18 cellular contexts compared by ENCODE assay signal in genomic region chr21:46051379-46051770, GRCh38. TPM values are rescaled to one million over a fixed set of nuclear protein-coding genes. Genes with fewer than 3 reads are reported as not detected.
DNase-seq lines count a peak whose midpoint lies in the region; ATAC-seq and TF ChIP-seq lines count a peak whose summit lies in the region.
"Had no signal": no experiment of that assay in that cellular context is flagged by ENCODE, and none has a peak within 500 bp of the region (broad histone marks: within the 10 kb centered on the region; RNA-seq: fewer than 3 reads in every experiment).

No MANE protein-coding gene starts in this region.

- H3K27ac ChIP-seq in right atrium auricular region: peak overlapping the region in 1 of 2 donors; percentile 88
- no peak overlapping the region for H3K27ac ChIP-seq in right cardiac atrium (ENCODE audit: low read length)
- H3K27ac ChIP-seq: A549 had no signal

- H3K27me3 ChIP-seq in right atrium auricular region (no peaks in the 10 kb centered on the region), right cardiac atrium (ENCODE audit: control insufficient read depth, insufficient read depth) (no peaks in the 10 kb centered on the region)

- intact Hi-C loops in right cardiac atrium (cut with DNase I): no loop called here
- intact Hi-C loops in sciatic nerve (cut with DNase I): no loop called here

- no peak overlapping the region for H3K4me3 ChIP-seq in right atrium auricular region
- H3K4me3 ChIP-seq in right cardiac atrium (ENCODE audit: low read length): no peak overlapping the region
- H3K4me3 ChIP-seq: A549 had no signal

- H3K9me3 ChIP-seq in right atrium auricular region (no peaks in the 10 kb centered on the region), right cardiac atrium (ENCODE audit: control insufficient read depth, low read length) (no peaks in the 10 kb centered on the region)
- H3K9me3 ChIP-seq: A549 had no signal

- ATAC-seq in right cardiac atrium (no peak), sciatic nerve (no peak), GM19351 (IDR thresholded peaks at IDR 0.05; ENCODE audit: unreplicated experiment) (no peak)
- ATAC-seq in natural killer cell treated with Interleukin-12 subunit alpha and Interleukin-12 subunit beta and Interleukin-15 and Interleukin-18, amount 100 ng/mL, for 72 hours: no peak
- ATAC-seq: A549, HCT116 had no signal

- peaks cover 0 to 42% of the 10 kb centered on the region in 2 donors for H3K4me1 ChIP-seq in right atrium auricular region
- H3K4me1 ChIP-seq in right cardiac atrium (ENCODE audit: control insufficient read depth, insufficient read depth, low read length): peaks cover 5% of the 10 kb centered on the region

- no peak overlapping the region for H3K4me3 Mint-ChIP-seq in natural killer cell treated with Interleukin-12 subunit alpha and Interleukin-12 subunit beta and Interleukin-15 and Interleukin-18, amount 100 ng/mL, for 72 hours
- H3K4me3 Mint-ChIP-seq: CD4-positive, alpha-beta T cell had no signal

- H3K4me1 Mint-ChIP-seq in natural killer cell treated with Interleukin-12 subunit alpha and Interleukin-12 subunit beta and Interleukin-15 and Interleukin-18, amount 100 ng/mL, for 72 hours (ENCODE audit: low read depth in 2 of 2): no peaks in the 10 kb centered on the region

- 63% methylated on average over 16 of the region's 16 CpGs for WGBS in right cardiac atrium

- no peaks in the 10 kb centered on the region for H3K36me3 ChIP-seq in right atrium auricular region

- no peak for TF ChIP-seq CTCF in right atrium auricular region (IDR thresholded peaks at IDR 0.05)

- H3K36me3 Mint-ChIP-seq in natural killer cell treated with Interleukin-12 subunit alpha and Interleukin-12 subunit beta and Interleukin-15 and Interleukin-18, amount 100 ng/mL, for 72 hours: no peaks in the 10 kb centered on the region

- H3K27ac Mint-ChIP-seq in natural killer cell treated with Interleukin-12 subunit alpha and Interleukin-12 subunit beta and Interleukin-15 and Interleukin-18, amount 100 ng/mL, for 72 hours: no peak overlapping the region
- H3K27ac Mint-ChIP-seq: CD4-positive, alpha-beta T cell had no signal

- H3K27me3 Mint-ChIP-seq in natural killer cell treated with Interleukin-12 subunit alpha and Interleukin-12 subunit beta and Interleukin-15 and Interleukin-18, amount 100 ng/mL, for 72 hours: no peaks in the 10 kb centered on the region

- no peaks in the 10 kb centered on the region for H3K9me3 Mint-ChIP-seq in natural killer cell treated with Interleukin-12 subunit alpha and Interleukin-12 subunit beta and Interleukin-15 and Interleukin-18, amount 100 ng/mL, for 72 hours
- H3K9me3 Mint-ChIP-seq: CD4-positive, alpha-beta T cell had no signal

- peak; percentile 52 for DNase-seq in right atrium auricular region (ENCODE audit: low spot score)
- DNase-seq in right cardiac atrium: no peak
- DNase-seq in iPS-NIHi7 (ENCODE audit: extremely low spot score): peak; percentile 4
- peak; percentile 45 for DNase-seq in sciatic nerve (ENCODE audit: low spot score)
- DNase-seq in Ammon's horn (ENCODE audit: low spot score): no peak
- no peak for DNase-seq in natural killer cell treated with Interleukin-12 subunit alpha and Interleukin-12 subunit beta and Interleukin-15 and Interleukin-18, amount 100 ng/mL, for 72 hours (ENCODE audit: low spot score)
- DNase-seq in NCI-H146 treated with DMSO at 0.1 percent for 48 hours (lab: John Stamatoyannopoulos, UW; ENCODE audit: unreplicated experiment): no peak
- DNase-seq: AML-193; Calu3; CD4-positive, alpha-beta T cell; KBM-7; NCI-H1694; NCI-H69; NK-92 treated with Interleukin-12 subunit alpha and Interleukin-12 subunit beta, amount 100 ng/mL, for 24 hours; OCI-M1 had no signal

RNA-seq across cellular contexts. Expression of gene COL6A2, which starts 46.5 kb away (rescaled TPM):
- 100 to 1,000 TPM; 249 to 252 TPM for total RNA-seq in right atrium auricular region
- 100 to 1,000 TPM; 198 to 323 (median 274) TPM for total RNA-seq in right cardiac atrium
- 210 TPM for polyA plus RNA-seq in right cardiac atrium
- 397 TPM for total RNA-seq in sciatic nerve
- total RNA-seq in natural killer cell treated with Interleukin-12 subunit alpha and Interleukin-12 subunit beta and Interleukin-15 and Interleukin-18, amount 100 ng/mL, for 72 hours: 1 to 10 TPM in 1 of 2 donors, under 1 TPM in 1; 0.88 to 4.2 TPM

Comparison
In these comparisons a context has a peak if more than half of its experiments do, and no peak if none do; other contexts are left out.
1. DNase-seq: peak in right atrium auricular region (single experiment), iPS-NIHi7 (single experiment) and sciatic nerve (single experiment); none in right cardiac atrium (0 of 3), Ammon's horn (single experiment), natural killer cell treated with Interleukin-12 subunit alpha and Interleukin-12 subunit beta and Interleukin-15 and Interleukin-18, amount 100 ng/mL, for 72 hours (single experiment) and NCI-H146 treated with DMSO at 0.1 percent for 48 hours (single experiment).
2. RNA of gene COL6A2, which starts 46.5 kb away (total RNA-seq): 397 TPM in sciatic nerve (single experiment), 198 to 323 TPM in right cardiac atrium and 249 to 252 TPM in right atrium auricular region; 0.88 to 4.2 TPM in natural killer cell treated with Interleukin-12 subunit alpha and Interleukin-12 subunit beta and Interleukin-15 and Interleukin-18, amount 100 ng/mL, for 72 hours; every median in the first group is over 10 times any median in the second.